Comparison of ENCODE assay signal across 7 cellular contexts in the genomic region with DNA sequence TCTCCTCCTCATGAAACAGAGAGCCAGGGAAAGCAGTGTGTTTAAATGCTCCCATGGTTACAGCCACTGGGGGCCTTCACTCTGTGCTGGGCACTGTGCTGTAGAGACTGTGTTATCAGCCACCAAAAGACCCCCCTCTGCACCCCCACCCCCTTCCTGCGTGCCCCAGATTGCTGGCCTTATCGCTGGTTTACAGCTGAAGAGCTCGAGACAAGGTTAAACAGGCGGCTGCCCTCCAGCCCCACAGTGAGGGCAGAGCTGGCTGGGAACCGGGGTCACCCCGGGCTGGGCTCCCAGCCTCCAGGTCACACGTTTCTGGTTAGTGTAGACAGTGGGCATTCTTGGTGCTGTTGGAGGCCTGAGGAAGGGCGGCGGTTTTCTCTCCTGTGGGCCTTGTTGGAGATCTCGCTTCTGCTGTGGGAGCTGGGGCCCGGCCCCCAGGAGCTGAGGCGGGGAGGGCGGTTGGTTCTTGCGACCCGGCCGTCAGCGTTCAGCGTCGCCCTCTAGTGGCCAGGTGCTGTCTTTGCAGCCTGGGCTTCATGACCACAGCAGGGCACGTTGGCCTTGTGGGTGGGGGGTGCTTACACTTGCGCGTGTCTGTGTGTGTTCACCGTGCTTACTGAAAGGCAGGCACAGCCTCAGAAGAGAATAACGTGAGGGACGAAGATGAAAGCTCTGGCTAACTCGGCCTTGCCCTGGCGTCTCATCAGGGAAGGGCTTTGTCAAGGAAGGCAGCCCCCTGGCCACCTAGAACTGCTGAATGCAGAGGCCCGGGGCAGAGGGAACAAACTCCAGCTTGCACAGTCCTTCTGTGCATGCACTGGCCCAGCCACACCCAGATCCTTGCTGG. TPM values are rescaled to one million over a fixed set of nuclear protein-coding genes. Genes with fewer than 3 reads are reported as not detected.
DNase-seq lines count a peak whose midpoint lies in the region; ATAC-seq and TF ChIP-seq lines count a peak whose summit lies in the region.

No MANE protein-coding gene starts in this region.

- H3K79me2 ChIP-seq in neural progenitor cell (ENCODE audit: low read depth), result peaks cover 5% of the 10 kb centered on the region

- intact Hi-C loops in transverse colon (cut with DNase I; ENCODE audit: low total_unique reads), result no loop called here

- H3K4me1 ChIP-seq in neural progenitor cell, result no peaks in the 10 kb centered on the region
- peaks cover 0 to 9% (median 4%) of the 10 kb centered on the region in 4 donors for H3K4me1 ChIP-seq in transverse colon

- in situ Hi-C loops in transverse colon (cut with MboI; ENCODE audit: low pct_ligation_motif_present in 1 of 4, low pct_unique_long_range_greater_than_20kb in 1 of 4, low sequenced_read_pairs in 3 of 4), result no loop called here

- H3K27ac ChIP-seq in neural progenitor cell, result no peak overlapping the region
- H3K27ac ChIP-seq in transverse colon, result no peak overlapping the region

- H3K27me3 ChIP-seq in neural progenitor cell (no peaks in the 10 kb centered on the region), transverse colon (no peaks in the 10 kb centered on the region)

- ATAC-seq in GM18868 (IDR thresholded peaks at IDR 0.05; ENCODE audit: unreplicated experiment), result peak; percentile 45
- ATAC-seq in activated CD8-positive, alpha-beta memory T cell treated with anti-CD3 and anti-CD28 coated beads, Interleukin-2, amount 10 ng/mL, durations not matched to agents 7 days and 5 days, result peak; percentile 69

- no peak overlapping the region for H2AFZ ChIP-seq in neural progenitor cell (replicated peaks)

- H3K36me3 ChIP-seq in neural progenitor cell (no peaks in the 10 kb centered on the region), transverse colon (peaks cover 0 to 8% (median 4%) of the 10 kb centered on the region in 4 donors)

- H3K4me2 ChIP-seq in neural progenitor cell, result peak overlapping the region; percentile 58

- H3K4me3 ChIP-seq in neural progenitor cell (no peak overlapping the region), transverse colon (no peak overlapping the region)

- no peak overlapping the region for H3K4me3 Mint-ChIP-seq in activated CD8-positive, alpha-beta memory T cell treated with anti-CD3 and anti-CD28 coated beads, Interleukin-2, amount 10 ng/mL, durations not matched to agents 7 days and 5 days
- H3K4me3 Mint-ChIP-seq in endothelial cell (ENCODE audit: unreplicated experiment), result no peak overlapping the region
- no peak overlapping the region for H3K4me3 Mint-ChIP-seq in neural progenitor cell

- TF ChIP-seq EP300 in transverse colon (IDR thresholded peaks at IDR 0.05; ENCODE audit: low read depth), result no peak

- TF ChIP-seq POLR2A in transverse colon (IDR thresholded peaks at IDR 0.05), result no peak

- WGBS in transverse colon (ENCODE audit: low coverage in 1 of 2), 2 donors, result 37% methylated on average over 25 of the region's 28 CpGs; no CpG with 5 or more reads in 1 of the 2 donors

- peak; percentile 97 for TF ChIP-seq CTCF in endothelial cell (IDR thresholded peaks at IDR 0.05; ENCODE audit: unreplicated experiment)
- TF ChIP-seq CTCF in neural progenitor cell (IDR thresholded peaks at IDR 0.05), result peak; percentile 97
- TF ChIP-seq CTCF in transverse colon (IDR thresholded peaks at IDR 0.05), result peak; percentile 88 to 96 (median 94)

- H3K9me3 Mint-ChIP-seq in activated CD8-positive, alpha-beta memory T cell treated with anti-CD3 and anti-CD28 coated beads, Interleukin-2, amount 10 ng/mL, durations not matched to agents 7 days and 5 days (ENCODE audit: low read depth), result no peaks in the 10 kb centered on the region
- H3K9me3 Mint-ChIP-seq in endothelial cell (ENCODE audit: unreplicated experiment) (no peaks in the 10 kb centered on the region), neural progenitor cell (no peaks in the 10 kb centered on the region)

- no peaks in the 10 kb centered on the region for H3K27me3 Mint-ChIP-seq in activated CD8-positive, alpha-beta memory T cell treated with anti-CD3 and anti-CD28 coated beads, Interleukin-2, amount 10 ng/mL, durations not matched to agents 7 days and 5 days
- H3K27me3 Mint-ChIP-seq in endothelial cell (ENCODE audit: unreplicated experiment), result peaks cover 8% of the 10 kb centered on the region
- H3K27me3 Mint-ChIP-seq in neural progenitor cell (ENCODE audit: insufficient read depth, low read depth), result peaks cover 2% of the 10 kb centered on the region

- H3K9me3 ChIP-seq in neural progenitor cell (ENCODE audit: low read depth) (no peaks in the 10 kb centered on the region), transverse colon (no peaks in the 10 kb centered on the region)

- no peak overlapping the region for H3K9ac ChIP-seq in neural progenitor cell

- peaks cover 18% of the 10 kb centered on the region for H3K4me1 Mint-ChIP-seq in activated CD8-positive, alpha-beta memory T cell treated with anti-CD3 and anti-CD28 coated beads, Interleukin-2, amount 10 ng/mL, durations not matched to agents 7 days and 5 days
- H3K4me1 Mint-ChIP-seq in endothelial cell (ENCODE audit: unreplicated experiment) (peaks cover 3% of the 10 kb centered on the region), neural progenitor cell (peaks cover 6% of the 10 kb centered on the region)

- H3F3A ChIP-seq in neural progenitor cell (ENCODE audit: low read depth), result no peaks in the 10 kb centered on the region

- peaks cover 10% of the 10 kb centered on the region for H4K20me1 ChIP-seq in neural progenitor cell (ENCODE audit: low read depth)

- H3K27ac Mint-ChIP-seq in activated CD8-positive, alpha-beta memory T cell treated with anti-CD3 and anti-CD28 coated beads, Interleukin-2, amount 10 ng/mL, durations not matched to agents 7 days and 5 days, result peak overlapping the region; percentile 58
- H3K27ac Mint-ChIP-seq in endothelial cell (ENCODE audit: unreplicated experiment) (no peak overlapping the region), neural progenitor cell (peak overlapping the region; percentile 65)

- CTCF ChIA-PET in activated CD8-positive, alpha-beta memory T cell treated with anti-CD3 and anti-CD28 coated beads, Interleukin-2, amount 10 ng/mL, durations not matched to agents 7 days and 5 days (lab: Charles Lee), result interaction anchor here (0.6 to 4.6 kb wide), 29 partner anchors 8 to 435 kb away, joined by 3 to 63 read pairs (median 4); partner anchors contain the start of gene TBC1D22A

- DNase-seq in NCI-H2196 treated with DMSO at 0.1 percent for 48 hours (lab: John Stamatoyannopoulos, UW; ENCODE audit: unreplicated experiment) (peak; percentile 53), endothelial cell (ENCODE audit: low spot score) (peak; percentile 63), neural progenitor cell (ENCODE audit: low spot score) (peak; percentile 68), transverse colon (peak; percentile 58), SKM-1 treated with dmso at 0.1 percent for 144 hours (lab: John Stamatoyannopoulos, UW; ENCODE audit: unreplicated experiment) (no peak)
- peak; percentile 70 for DNase-seq in activated CD8-positive, alpha-beta memory T cell treated with anti-CD3 and anti-CD28 coated beads, Interleukin-2, amount 10 ng/mL, durations not matched to agents 7 days and 5 days

- peaks cover 28% of the 10 kb centered on the region for H3K36me3 Mint-ChIP-seq in activated CD8-positive, alpha-beta memory T cell treated with anti-CD3 and anti-CD28 coated beads, Interleukin-2, amount 10 ng/mL, durations not matched to agents 7 days and 5 days
- H3K36me3 Mint-ChIP-seq in endothelial cell (ENCODE audit: low read depth, unreplicated experiment) (peaks cover 35% of the 10 kb centered on the region), neural progenitor cell (peaks cover 16% of the 10 kb centered on the region)

RNA-seq across cellular contexts. Expression of gene TBC1D22A, which starts 40.8 kb away (rescaled TPM):
- 10 to 100 TPM; 32.6 to 44.9 TPM for total RNA-seq in activated CD8-positive, alpha-beta memory T cell treated with anti-CD3 and anti-CD28 coated beads, Interleukin-2, amount 10 ng/mL, durations not matched to agents 7 days and 5 days
- 25.3 TPM for total RNA-seq in endothelial cell (ENCODE audit: unreplicated experiment)
- total RNA-seq in neural progenitor cell (ENCODE audit: low replicate concordance), result 9.8 and 10.6 TPM in 2 replicates
- 100 to 1,000 TPM in 1 of 4 donors, 10 to 100 TPM in 3; 31.2 to 111 (median 41.8) TPM for total RNA-seq in transverse colon
